ENCODE assay signal across 8 cellular contexts in genomic region chr4:16245241-16245640, GRCh38.
"Had no signal": no experiment of that assay in that cellular context is flagged by ENCODE, and none has a peak within 500 bp of the region (broad histone marks: within the 10 kb centered on the region; RNA-seq: fewer than 3 reads in every experiment).

No MANE protein-coding gene starts in this region.

- ATAC-seq: HCT116 had no signal

- H3K9ac ChIP-seq: GM23248 had no signal

- H3K9me3 Mint-ChIP-seq: HFFc6 had no signal

- H3K9me3 ChIP-seq: HAP-1 had no signal

- H3K27ac Mint-ChIP-seq: HFFc6 had no signal

- H3K27ac ChIP-seq: GM23248 had no signal

- H3K4me1 ChIP-seq: HAP-1 had no signal

- DNase-seq: GM23248, GOT3, H7, HFFc6, IMR-90, KBM-7 had no signal

- H3K36me3 ChIP-seq: HAP-1 had no signal

- H3K4me3 ChIP-seq: GM23248, HAP-1 had no signal

- H3K4me3 Mint-ChIP-seq: HFFc6 had no signal
